1 cellular context compared by ENCODE assay signal in genomic region chr19:33628921-33629825, GRCh38.
TF ChIP-seq lines count a peak whose summit lies in the region.

No MANE protein-coding gene starts in this region.

TF ChIP-seq in A549, 52 proteins besides CTCF, POLR2A, EP300 and RAD21:
- no peak for TF ChIP-seq BHLHE40 (IDR thresholded peaks at IDR 0.05; ENCODE audit: low read depth, low read length)
- no peak for TF ChIP-seq MYC (IDR thresholded peaks at IDR 0.05; ENCODE audit: borderline replicate concordance, low read length)
- no peak for TF ChIP-seq ZFP36 (IDR thresholded peaks at IDR 0.05; ENCODE audit: borderline replicate concordance, partially characterized antibody)
- no peak for TF ChIP-seq TFCP2L1 (CRISPR knock-in tag; IDR thresholded peaks at IDR 0.05)
- no peak for TF ChIP-seq CBX2 (IDR thresholded peaks at IDR 0.05; ENCODE audit: borderline replicate concordance, low read depth)
- TF ChIP-seq HOXB13 (CRISPR knock-in tag; IDR thresholded peaks at IDR 0.05; ENCODE audit: low read depth), result no peak
